14 cellular contexts compared by ENCODE assay signal in the genomic region with DNA sequence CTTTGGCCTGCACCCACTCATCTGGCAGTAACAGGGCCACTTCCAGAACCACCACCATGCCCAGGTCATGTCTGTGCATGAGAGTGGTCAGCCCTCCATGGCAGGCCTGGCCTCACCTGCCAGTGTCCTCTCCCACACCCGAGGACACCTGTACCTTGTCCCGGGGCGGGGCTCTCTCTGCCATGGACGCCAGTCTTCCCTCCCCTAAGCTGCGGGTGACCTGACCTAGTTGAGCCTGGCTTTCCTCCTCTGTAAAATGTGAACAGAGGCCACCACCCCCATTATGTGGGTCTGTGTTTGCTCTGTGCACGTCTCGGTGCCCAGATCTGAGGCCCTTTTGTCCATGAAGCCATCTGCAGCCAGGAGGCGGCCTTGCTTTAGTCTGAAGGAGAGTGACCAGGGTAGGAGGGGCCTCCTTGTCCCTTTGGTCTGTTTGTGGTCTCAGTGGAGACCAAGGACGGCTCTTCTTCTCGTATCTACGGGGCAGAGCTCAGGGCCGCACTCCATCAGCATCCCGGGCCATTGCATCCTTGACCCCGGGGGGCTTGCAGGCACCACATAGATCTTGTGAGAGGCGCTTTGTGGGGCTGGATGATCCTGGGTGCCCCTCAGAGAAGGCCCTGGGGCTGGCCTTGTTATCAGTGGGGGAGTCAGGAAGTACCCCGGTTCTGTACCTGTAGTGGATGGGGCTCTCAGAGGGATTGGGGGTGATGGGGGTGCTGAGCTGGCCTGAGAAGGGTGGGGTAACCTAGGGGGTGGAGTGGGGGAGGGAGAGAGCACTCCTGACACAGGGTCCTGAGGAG.
DNase-seq lines count a peak whose midpoint lies in the region; ATAC-seq and TF ChIP-seq lines count a peak whose summit lies in the region.
"Had no signal": no experiment of that assay in that cellular context is flagged by ENCODE, and none has a peak within 500 bp of the region (broad histone marks: within the 10 kb centered on the region; RNA-seq: fewer than 3 reads in every experiment).

No MANE protein-coding gene starts in this region.

- 80% methylated on average over 8 of the region's 16 CpGs for WGBS in esophagus muscularis mucosa

- intact Hi-C loops in CD14-positive monocyte (cut with micrococcal nuclease) (no loop called here), left ventricle myocardium superior (cut with micrococcal nuclease) (no loop called here), esophagus muscularis mucosa (cut with DNase I) (no loop called here)

- no peak overlapping the region for H3K4me3 ChIP-seq in esophagus muscularis mucosa
- H3K4me3 ChIP-seq: GM23248, heart left ventricle, tibial artery had no signal

- no peaks in the 10 kb centered on the region for H3K27me3 ChIP-seq in esophagus muscularis mucosa
- H3K27me3 ChIP-seq: heart left ventricle had no signal

- no peaks in the 10 kb centered on the region for H3K9me3 ChIP-seq in esophagus muscularis mucosa
- H3K9me3 ChIP-seq: heart left ventricle, tibial artery had no signal

- H3K9me3 Mint-ChIP-seq in CD14-positive monocyte = peaks cover 0 to 6% (median 0%) of the 10 kb centered on the region in 7 donors
- H3K9me3 Mint-ChIP-seq in osteocyte (ENCODE audit: unreplicated experiment) = no peaks in the 10 kb centered on the region
- H3K9me3 Mint-ChIP-seq: activated CD4-positive, alpha-beta T cell treated with anti-CD3 and anti-CD28 coated beads, Interleukin-2, amount 10 ng/mL, durations not matched to agents 24 days and 14 days had no signal

- ATAC-seq in left ventricle myocardium superior = no peak
- ATAC-seq: esophagus mucosa had no signal

- H3K27ac Mint-ChIP-seq in CD14-positive monocyte (peak overlapping the region in 1 of 7 donors; percentile 76), osteocyte (ENCODE audit: unreplicated experiment) (no peak overlapping the region)
- H3K27ac Mint-ChIP-seq: activated CD4-positive, alpha-beta T cell treated with anti-CD3 and anti-CD28 coated beads, Interleukin-2, amount 10 ng/mL, durations not matched to agents 24 days and 14 days had no signal

- TF ChIP-seq EP300 in esophagus muscularis mucosa (IDR thresholded peaks at IDR 0.05) = no peak

- H3K36me3 Mint-ChIP-seq in CD14-positive monocyte = peaks cover 22 to 30% of the 10 kb centered on the region in 2 donors
- no peaks in the 10 kb centered on the region for H3K36me3 Mint-ChIP-seq in osteocyte (ENCODE audit: unreplicated experiment)

- in situ Hi-C loops in SK-MEL-5 (cut with HindIII; ENCODE audit: low pct_unique_long_range_greater_than_20kb, low sequenced_read_pairs) = no loop called here

- no peak overlapping the region for H3K27ac ChIP-seq in esophagus muscularis mucosa (replicated peaks in 1 of 4)
- H3K27ac ChIP-seq in caudate nucleus (ENCODE audit: low read depth, low read length) = no peak overlapping the region
- H3K27ac ChIP-seq: GM23248, heart left ventricle, tibial artery had no signal

- H3K36me3 ChIP-seq in esophagus muscularis mucosa = no peaks in the 10 kb centered on the region
- H3K36me3 ChIP-seq: tibial artery had no signal

- TF ChIP-seq CTCF in CD14-positive monocyte (IDR thresholded peaks at IDR 0.05) = no peak
- peak in 1 of 3 experiments; percentile 18 for TF ChIP-seq CTCF in esophagus muscularis mucosa (IDR thresholded peaks at IDR 0.05)
- TF ChIP-seq CTCF in osteocyte (IDR thresholded peaks at IDR 0.05) = no peak

- DNase-seq in CD14-positive monocyte (ENCODE audit: low spot score) (peak; percentile 41), SK-MEL-5 (ENCODE audit: low read depth, low spot score) (peak; percentile 3), left ventricle myocardium superior (peak; percentile 15), pons (ENCODE audit: low spot score) (peak; percentile 25), NCI-H146 treated with DMSO at 0.1 percent for 48 hours (lab: John Stamatoyannopoulos, UW; ENCODE audit: unreplicated experiment) (no peak), esophagus muscularis mucosa (ENCODE audit: extremely low spot score) (no peak), caudate nucleus (lab: John Stamatoyannopoulos, UW) (no peak), osteocyte (ENCODE audit: extremely low spot score, unreplicated experiment) (no peak)
- DNase-seq: activated CD4-positive, alpha-beta T cell treated with anti-CD3 and anti-CD28 coated beads, Interleukin-2, amount 10 ng/mL, durations not matched to agents 24 days and 14 days; activated T-cell treated with anti-CD3 and anti-CD28 coated beads, Interleukin-2, amount 50 U/mL, for 1 hour; GM23248 had no signal

- no peak for TF ChIP-seq POLR2A in esophagus muscularis mucosa (IDR thresholded peaks at IDR 0.05; ENCODE audit: low read depth)

- H3K27me3 Mint-ChIP-seq in CD14-positive monocyte (ENCODE audit: low read depth in 3 of 3) (peaks cover 0 to 2% (median 0%) of the 10 kb centered on the region in 3 donors), osteocyte (ENCODE audit: unreplicated experiment) (peaks cover 2% of the 10 kb centered on the region)
- H3K27me3 Mint-ChIP-seq: activated CD4-positive, alpha-beta T cell treated with anti-CD3 and anti-CD28 coated beads, Interleukin-2, amount 10 ng/mL, durations not matched to agents 24 days and 14 days had no signal

- H3K4me1 Mint-ChIP-seq in CD14-positive monocyte = peaks cover 12% of the 10 kb centered on the region
- H3K4me1 Mint-ChIP-seq in osteocyte (ENCODE audit: unreplicated experiment) = no peaks in the 10 kb centered on the region
- H3K4me1 Mint-ChIP-seq: activated CD4-positive, alpha-beta T cell treated with anti-CD3 and anti-CD28 coated beads, Interleukin-2, amount 10 ng/mL, durations not matched to agents 24 days and 14 days had no signal

- H3K4me3 Mint-ChIP-seq in CD14-positive monocyte (no peak overlapping the region), osteocyte (ENCODE audit: unreplicated experiment) (no peak overlapping the region)
- H3K4me3 Mint-ChIP-seq: activated CD4-positive, alpha-beta T cell treated with anti-CD3 and anti-CD28 coated beads, Interleukin-2, amount 10 ng/mL, durations not matched to agents 24 days and 14 days had no signal

- H3K4me1 ChIP-seq in esophagus muscularis mucosa = no peaks in the 10 kb centered on the region
- H3K4me1 ChIP-seq: tibial artery had no signal

Comparison
In these comparisons a context has a peak if more than half of its experiments do, and no peak if none do; other contexts are left out.
1. DNase-seq: peak in CD14-positive monocyte (single experiment), SK-MEL-5 (single experiment), left ventricle myocardium superior (single experiment) and pons (single experiment); none in NCI-H146 treated with DMSO at 0.1 percent for 48 hours (single experiment), esophagus muscularis mucosa (single experiment), caudate nucleus (0 of 61) and osteocyte (single experiment).